Comparison of ENCODE assay signal across 36 cellular contexts in genomic region chr16:19817875-19818274, GRCh38.
"Had no signal": no experiment of that assay in that cellular context is flagged by ENCODE, and none has a peak within 500 bp of the region (broad histone marks: within the 10 kb centered on the region; RNA-seq: fewer than 3 reads in every experiment).

No MANE protein-coding gene starts in this region.

- H3K36me3 ChIP-seq: brain microvascular endothelial cell, WERI-Rb-1 had no signal

- H3K36me3 Mint-ChIP-seq: activated CD8-positive, alpha-beta memory T cell treated with anti-CD3 and anti-CD28 coated beads, Interleukin-2, amount 10 ng/mL, durations not matched to agents 7 days and 5 days; activated naive CD4-positive, alpha-beta T cell treated with anti-CD3 and anti-CD28 coated beads, Interleukin-2, amount 10 ng/mL, durations not matched to agents 7 days and 5 days had no signal

- H3K4me3 ChIP-seq: PC-9 had no signal

- H3K27ac ChIP-seq: brain microvascular endothelial cell, PC-9, RWPE1, WERI-Rb-1 had no signal

- H3K27me3 ChIP-seq: brain microvascular endothelial cell had no signal

- DNase-seq: activated CD4-positive, alpha-beta memory T cell treated with anti-CD3 and anti-CD28 coated beads, Interleukin-2, amount 10 ng/mL, durations not matched to agents 7 days and 5 days; activated CD4-positive, alpha-beta T cell treated with anti-CD3 and anti-CD28 coated beads for 1 hour; activated CD4-positive, alpha-beta T cell treated with anti-CD3 and anti-CD28 coated beads for 48 hours; activated CD4-positive, CD25-positive, alpha-beta regulatory T cell; activated CD8-positive, alpha-beta memory T cell treated with anti-CD3 and anti-CD28 coated beads for 24 hours; activated CD8-positive, alpha-beta memory T cell treated with anti-CD3 and anti-CD28 coated beads, Interleukin-2, amount 10 ng/mL, durations not matched to agents 7 days and 5 days; activated CD8-positive, alpha-beta memory T cell treated with anti-CD3 and anti-CD28 coated beads, Interleukin-2, amount 50 U/mL, for 48 hours; activated effector memory CD4-positive, alpha-beta T cell treated with Interleukin-2 at 50 U/mL for 16 hours; activated naive CD4-positive, alpha-beta T cell treated with anti-CD3 and anti-CD28 coated beads, Interleukin-2, amount 10 ng/mL, durations not matched to agents 7 days and 5 days; activated naive CD8-positive, alpha-beta T cell treated with anti-CD3 and anti-CD28 coated beads, Interleukin-2, amount 50 U/mL, for 24 hours; activated T-cell treated with anti-CD3 and anti-CD28 coated beads, Interleukin-2, amount 50 U/mL, for 48 hours; amniotic stem cell; aorta; brain microvascular endothelial cell; central memory CD4-positive, alpha-beta T cell; NCI-H1092 treated with DMSO at 0.1 percent for 48 hours; NCI-H1417; NCI-H146; NCI-H187; NCI-H2029 treated with DMSO at 0.1 percent for 48 hours; NCI-H2107; NCI-H2171; NCI-H510A; NCI-H526; NCI-H748 treated with DMSO at 0.1 percent for 48 hours; NK-92 treated with Interleukin-12 subunit alpha and Interleukin-12 subunit beta, amount 100 ng/mL, for 24 hours; PC-9; SW 1271; T-helper 1 cell; T-helper 2 cell; T-helper 9 cell; WERI-Rb-1 had no signal

- H3K4me1 Mint-ChIP-seq: activated CD4-positive, alpha-beta memory T cell treated with anti-CD3 and anti-CD28 coated beads, Interleukin-2, amount 10 ng/mL, durations not matched to agents 7 days and 5 days; activated CD8-positive, alpha-beta memory T cell treated with anti-CD3 and anti-CD28 coated beads, Interleukin-2, amount 10 ng/mL, durations not matched to agents 7 days and 5 days; activated naive CD4-positive, alpha-beta T cell treated with anti-CD3 and anti-CD28 coated beads, Interleukin-2, amount 10 ng/mL, durations not matched to agents 7 days and 5 days; activated naive CD8-positive, alpha-beta T cell treated with anti-CD3 and anti-CD28 coated beads, Interleukin-2, amount 50 U/mL, for 24 hours had no signal

- H3K4me3 Mint-ChIP-seq: activated CD4-positive, alpha-beta memory T cell treated with anti-CD3 and anti-CD28 coated beads, Interleukin-2, amount 10 ng/mL, durations not matched to agents 7 days and 5 days; activated CD8-positive, alpha-beta memory T cell treated with anti-CD3 and anti-CD28 coated beads, Interleukin-2, amount 10 ng/mL, durations not matched to agents 7 days and 5 days; activated naive CD4-positive, alpha-beta T cell treated with anti-CD3 and anti-CD28 coated beads, Interleukin-2, amount 10 ng/mL, durations not matched to agents 7 days and 5 days; activated naive CD8-positive, alpha-beta T cell; activated naive CD8-positive, alpha-beta T cell treated with anti-CD3 and anti-CD28 coated beads, Interleukin-2, amount 50 U/mL, for 24 hours had no signal

- ATAC-seq: activated CD8-positive, alpha-beta memory T cell treated with anti-CD3 and anti-CD28 coated beads, Interleukin-2, amount 10 ng/mL, durations not matched to agents 7 days and 5 days; activated naive CD8-positive, alpha-beta T cell treated with anti-CD3 and anti-CD28 coated beads, Interleukin-2, amount 50 U/mL, for 24 hours; Right ventricle myocardium inferior had no signal

- H2AFZ ChIP-seq: PC-9 had no signal

- H3K4me2 ChIP-seq: PC-9 had no signal

- H3K27ac Mint-ChIP-seq: activated CD4-positive, alpha-beta memory T cell treated with anti-CD3 and anti-CD28 coated beads, Interleukin-2, amount 10 ng/mL, durations not matched to agents 7 days and 5 days; activated CD8-positive, alpha-beta memory T cell treated with anti-CD3 and anti-CD28 coated beads, Interleukin-2, amount 10 ng/mL, durations not matched to agents 7 days and 5 days; activated naive CD4-positive, alpha-beta T cell treated with anti-CD3 and anti-CD28 coated beads, Interleukin-2, amount 10 ng/mL, durations not matched to agents 7 days and 5 days; activated naive CD8-positive, alpha-beta T cell; activated naive CD8-positive, alpha-beta T cell treated with anti-CD3 and anti-CD28 coated beads, Interleukin-2, amount 50 U/mL, for 24 hours had no signal

- FAIRE-seq: RCC 7860 had no signal

- H3K9me3 Mint-ChIP-seq: activated CD4-positive, alpha-beta memory T cell treated with anti-CD3 and anti-CD28 coated beads, Interleukin-2, amount 10 ng/mL, durations not matched to agents 7 days and 5 days had no signal

- H3K27me3 Mint-ChIP-seq: activated naive CD8-positive, alpha-beta T cell; activated naive CD8-positive, alpha-beta T cell treated with anti-CD3 and anti-CD28 coated beads, Interleukin-2, amount 50 U/mL, for 24 hours had no signal
